ENCODE assay signal across 1 cellular context in genomic region chr1:171142451-171143121, GRCh38.
TF ChIP-seq lines count a peak whose summit lies in the region.

No MANE protein-coding gene starts in this region.

TF ChIP-seq in WTC11, 78 proteins besides CTCF, POLR2A, EP300 and RAD21 (continued from another document):
- TF ChIP-seq ARID4B (CRISPR knock-in tag; IDR thresholded peaks at IDR 0.05; ENCODE audit: borderline replicate concordance): no peak
- no peak for TF ChIP-seq ZNF671 (CRISPR knock-in tag; IDR thresholded peaks at IDR 0.05)
